Comparison of ENCODE assay signal across 8 cellular contexts in the genomic region with DNA sequence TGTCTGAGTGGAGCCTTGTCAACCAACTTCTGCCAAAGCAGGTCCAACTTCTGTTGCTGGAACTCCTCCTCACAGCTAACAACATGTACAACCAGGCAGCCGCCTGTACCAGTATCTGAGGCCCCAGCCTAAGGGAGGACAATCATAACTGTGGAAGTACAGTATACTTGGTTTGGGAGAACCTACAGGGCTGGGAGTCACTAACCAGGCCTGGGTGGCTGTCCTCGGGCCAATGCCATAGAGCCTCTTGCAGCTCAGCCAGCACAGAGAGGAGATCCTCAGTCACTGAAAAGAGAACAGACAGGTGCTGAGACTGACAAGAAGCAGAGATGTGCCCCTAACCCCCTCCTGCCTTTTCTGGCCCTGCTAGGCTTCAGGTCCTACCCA. TPM values are rescaled to one million over a fixed set of nuclear protein-coding genes. Genes with fewer than 3 reads are reported as not detected.
DNase-seq lines count a peak whose midpoint lies in the region; ATAC-seq and TF ChIP-seq lines count a peak whose summit lies in the region.

No MANE protein-coding gene starts in this region.

- no peak for TF ChIP-seq CTCF in CD8-positive, alpha-beta T cell (IDR thresholded peaks at IDR 0.05)
- no peak for TF ChIP-seq CTCF in MM.1S (IDR thresholded peaks at IDR 0.05; ENCODE audit: low read length)
- TF ChIP-seq CTCF in neural progenitor cell (IDR thresholded peaks at IDR 0.05), result no peak

- peak overlapping the region; percentile 77 for H3K4me3 Mint-ChIP-seq in CD8-positive, alpha-beta T cell
- H3K4me3 Mint-ChIP-seq in neural progenitor cell, result peak overlapping the region; percentile 97

- H3K4me2 ChIP-seq in MM.1S (ENCODE audit: low read depth, low read length) (peak overlapping the region; percentile 95), neural progenitor cell (peak overlapping the region; percentile 82)

- peak overlapping the region; percentile 63 for H3K4me3 ChIP-seq in CD8-positive, alpha-beta T cell (ENCODE audit: low read depth, low read length)
- peak overlapping the region; percentile 86 for H3K4me3 ChIP-seq in MM.1S (ENCODE audit: low read length)
- H3K4me3 ChIP-seq in duodenal mucosa (ENCODE audit: low read depth in 1 of 2, low read length in 2 of 2), result peak overlapping the region; percentile 82 to 89
- H3K4me3 ChIP-seq in neural progenitor cell, result peak overlapping the region; percentile 79

- DNase-seq in CD8-positive, alpha-beta T cell, result no peak
- DNase-seq in MM.1S (no peak), neural progenitor cell (ENCODE audit: low spot score) (no peak), mesenteric fat pad (ENCODE audit: low spot score) (no peak), NCI-H1436 (lab: John Stamatoyannopoulos, UW) (no peak)

- no peaks in the 10 kb centered on the region for H3K9me3 ChIP-seq in CD8-positive, alpha-beta T cell (ENCODE audit: low read length)
- no peaks in the 10 kb centered on the region for H3K9me3 ChIP-seq in MM.1S (replicated peaks; ENCODE audit: insufficient read depth, low read length)
- no peaks in the 10 kb centered on the region for H3K9me3 ChIP-seq in duodenal mucosa (ENCODE audit: control insufficient read depth in 1 of 2, low read length in 2 of 2)
- no peaks in the 10 kb centered on the region for H3K9me3 ChIP-seq in neural progenitor cell (ENCODE audit: low read depth)

- peaks cover 57% of the 10 kb centered on the region for H3F3A ChIP-seq in MM.1S (ENCODE audit: insufficient read depth, low read length)
- H3F3A ChIP-seq in neural progenitor cell (ENCODE audit: low read depth), result peaks cover 57% of the 10 kb centered on the region

- H3K9me3 Mint-ChIP-seq in CD8-positive, alpha-beta T cell, result no peaks in the 10 kb centered on the region
- no peaks in the 10 kb centered on the region for H3K9me3 Mint-ChIP-seq in neural progenitor cell

- peak overlapping the region; percentile 73; the same call in 1 of the 2 replicates for H3K9ac ChIP-seq in MM.1S (ENCODE audit: low read length)
- peak overlapping the region; percentile 58 to 70 for H3K9ac ChIP-seq in duodenal mucosa (ENCODE audit: low read depth in 1 of 2, low read length in 2 of 2)
- no peak overlapping the region for H3K9ac ChIP-seq in neural progenitor cell

- peaks cover 40% of the 10 kb centered on the region for H3K36me3 Mint-ChIP-seq in CD8-positive, alpha-beta T cell
- peaks cover 16% of the 10 kb centered on the region for H3K36me3 Mint-ChIP-seq in neural progenitor cell

- H3K79me2 ChIP-seq in MM.1S (ENCODE audit: low read length) (peaks cover 47% of the 10 kb centered on the region), neural progenitor cell (ENCODE audit: low read depth) (peaks cover 38% of the 10 kb centered on the region)

- H3K27me3 Mint-ChIP-seq in CD8-positive, alpha-beta T cell (ENCODE audit: low read depth), result no peaks in the 10 kb centered on the region
- H3K27me3 Mint-ChIP-seq in neural progenitor cell (ENCODE audit: insufficient read depth, low read depth), result peaks cover 5% of the 10 kb centered on the region

- intact Hi-C loops in CD8-positive, alpha-beta T cell (cut with DNase I, micrococcal nuclease), result loop anchor here in 1 of 2 experiments (10.0 kb wide), 1 partner anchor 1338 kb away; the partner anchor contains the start of genes CYB561D2, NPRL2 and TMEM115

- CTCF ChIA-PET in CD8-positive, alpha-beta T cell (lab: Charles Lee), result interaction anchor here (1.2 to 14.2 kb wide), 5 partner anchors 8 to 77 kb away, joined by 3 to 178 read pairs (median 4); partner anchors contain the start of genes P4HTM, QRICH1 and WDR6

- H3K27ac ChIP-seq in CD8-positive, alpha-beta T cell (ENCODE audit: low read depth, low read length), result no peak overlapping the region
- H3K27ac ChIP-seq in MM.1S (ENCODE audit: low read length) (peak overlapping the region; percentile 72; the same call in 1 of the 2 replicates), duodenal mucosa (ENCODE audit: low read depth, low read length) (no peak overlapping the region), neural progenitor cell (no peak overlapping the region)

- H3K9me2 ChIP-seq in MM.1S (replicated peaks; ENCODE audit: insufficient read depth, low read length), result no peaks in the 10 kb centered on the region

- H3K27ac Mint-ChIP-seq in CD8-positive, alpha-beta T cell, result peak overlapping the region; percentile 69
- H3K27ac Mint-ChIP-seq in neural progenitor cell, result no peak overlapping the region

- POLR2A ChIA-PET in CD8-positive, alpha-beta T cell (lab: Charles Lee), result interaction anchor here (0.5 to 3.8 kb wide), 8 partner anchors 9 to 274 kb away, joined by 3 to 42 read pairs (median 6); partner anchors contain the start of genes IMPDH2, QRICH1 and WDR6

- no peak for ATAC-seq in CD8-positive, alpha-beta T cell
- no peak for ATAC-seq in GM21717 (IDR thresholded peaks at IDR 0.05; ENCODE audit: unreplicated experiment)
- ATAC-seq in GM18907 (IDR thresholded peaks at IDR 0.05; ENCODE audit: unreplicated experiment), result no peak

- H4K20me1 ChIP-seq in MM.1S (ENCODE audit: insufficient read depth, low read length), result 0 out of 2 replicates have a peak, but pooled peaks cover 2% of the 10 kb centered on the region
- peaks cover 56% of the 10 kb centered on the region for H4K20me1 ChIP-seq in neural progenitor cell (ENCODE audit: low read depth)

- H3K36me3 ChIP-seq in CD8-positive, alpha-beta T cell (ENCODE audit: insufficient read depth, low read length), result peaks cover 24% of the 10 kb centered on the region
- peaks cover 7% of the 10 kb centered on the region; the same call in 1 of the 2 replicates for H3K36me3 ChIP-seq in MM.1S (replicated peaks; ENCODE audit: insufficient read depth, low read length)
- H3K36me3 ChIP-seq in duodenal mucosa (ENCODE audit: control insufficient read depth in 1 of 2, insufficient read depth in 2 of 2, low read length in 2 of 2), result peaks cover 20 to 47% of the 10 kb centered on the region in 2 donors
- H3K36me3 ChIP-seq in neural progenitor cell, result no peaks in the 10 kb centered on the region

- peaks cover 22% of the 10 kb centered on the region for H3K4me1 Mint-ChIP-seq in CD8-positive, alpha-beta T cell (ENCODE audit: low read depth)
- H3K4me1 Mint-ChIP-seq in neural progenitor cell, result peaks cover 16% of the 10 kb centered on the region

- H3K27me3 ChIP-seq in CD8-positive, alpha-beta T cell (ENCODE audit: insufficient read depth, low read length), result no peaks in the 10 kb centered on the region
- H3K27me3 ChIP-seq in MM.1S (replicated peaks; ENCODE audit: insufficient read depth, low read length) (no peaks in the 10 kb centered on the region), duodenal mucosa (ENCODE audit: control insufficient read depth in 1 of 2, insufficient read depth in 2 of 2, low read length in 2 of 2) (no peaks in the 10 kb centered on the region), neural progenitor cell (no peaks in the 10 kb centered on the region)

- peaks cover 27% of the 10 kb centered on the region for H3K4me1 ChIP-seq in CD8-positive, alpha-beta T cell (ENCODE audit: insufficient read depth, low read length)
- H3K4me1 ChIP-seq in MM.1S (ENCODE audit: low read length), result peaks cover 16% of the 10 kb centered on the region
- peaks cover 17 to 32% of the 10 kb centered on the region in 2 donors for H3K4me1 ChIP-seq in duodenal mucosa (ENCODE audit: control insufficient read depth in 1 of 2, insufficient read depth in 2 of 2, low read length in 2 of 2)
- peaks cover 8% of the 10 kb centered on the region for H3K4me1 ChIP-seq in neural progenitor cell

- H2AFZ ChIP-seq in MM.1S (ENCODE audit: low read length) (no peak overlapping the region), neural progenitor cell (replicated peaks) (no peak overlapping the region)

RNA-seq across cellular contexts. Expression of gene DALRD3, which starts 1.2 kb away (rescaled TPM):
- 10 to 100 TPM; 12.0 to 13.2 TPM for total RNA-seq in CD8-positive, alpha-beta T cell
- 32.9 and 57.4 TPM in 2 replicates for total RNA-seq in neural progenitor cell (ENCODE audit: low replicate concordance)
- total RNA-seq in mesenteric fat pad, result 16.0 TPM

RNA-seq across cellular contexts. Expression of gene NDUFAF3, which starts 4.7 kb away (rescaled TPM):
- 10 to 100 TPM; 44.4 to 48.5 TPM for total RNA-seq in CD8-positive, alpha-beta T cell
- total RNA-seq in neural progenitor cell (ENCODE audit: low replicate concordance) (26.2 and 36.8 TPM in 2 replicates), mesenteric fat pad (102 TPM)

RNA-seq across cellular contexts. Expression of gene WDR6, which starts 10.0 kb away (rescaled TPM):
- total RNA-seq in CD8-positive, alpha-beta T cell, result 100 to 1,000 TPM; 112 to 130 TPM
- 131 and 215 TPM in 2 replicates for total RNA-seq in neural progenitor cell (ENCODE audit: low replicate concordance)
- total RNA-seq in mesenteric fat pad, result 104 TPM

RNA-seq across cellular contexts. Expression of gene IMPDH2, which starts 12.0 kb away (rescaled TPM):
- 100 to 1,000 TPM; 115 to 117 TPM for total RNA-seq in CD8-positive, alpha-beta T cell
- total RNA-seq in neural progenitor cell (ENCODE audit: low replicate concordance) (271 and 313 TPM in 2 replicates), mesenteric fat pad (123 TPM)

RNA-seq across cellular contexts. Expression of gene P4HTM, which starts 27.2 kb away (rescaled TPM):
- total RNA-seq in CD8-positive, alpha-beta T cell, result 10 to 100 TPM; 41.5 to 41.8 TPM
- total RNA-seq in neural progenitor cell (ENCODE audit: low replicate concordance) (15.3 and 34.6 TPM in 2 replicates), mesenteric fat pad (16.2 TPM)
